Comparison of ENCODE assay signal across 2 cellular contexts in the genomic region with DNA sequence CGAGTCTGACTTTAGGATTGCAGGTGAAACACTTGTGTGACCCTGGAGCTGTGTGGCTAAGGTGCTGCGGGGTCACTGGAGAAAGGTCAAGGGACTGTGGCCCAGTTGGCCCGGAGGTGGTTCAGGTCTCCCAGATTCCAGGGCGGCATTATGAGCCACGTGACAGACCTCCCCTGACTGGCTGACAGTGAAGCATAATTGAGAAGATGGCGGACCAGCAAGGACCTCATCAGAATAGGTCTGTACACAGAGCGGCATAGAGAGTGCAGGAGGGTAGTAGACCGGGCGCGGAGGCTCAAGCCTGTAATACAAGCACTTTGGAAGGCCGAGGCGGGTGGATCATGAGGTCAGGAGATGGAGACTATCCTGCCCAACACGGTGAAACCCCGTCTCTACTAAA.
TF ChIP-seq lines count a peak whose summit lies in the region.

No MANE protein-coding gene starts in this region.

TF ChIP-seq in endothelial cell of umbilical vein, 7 proteins besides CTCF, POLR2A, EP300 and RAD21 (continued from another document):
- no peak for TF ChIP-seq POLR2AphosphoS5 (IDR thresholded peaks at IDR 0.05; ENCODE audit: insufficient read depth, low read depth, low read length)

TF ChIP-seq in SK-N-SH treated with all-trans-retinoic acid at 6 μM for 48 hours, 23 proteins besides CTCF, POLR2A, EP300 and RAD21 (continued from another document):
- TF ChIP-seq, protein P1, sequence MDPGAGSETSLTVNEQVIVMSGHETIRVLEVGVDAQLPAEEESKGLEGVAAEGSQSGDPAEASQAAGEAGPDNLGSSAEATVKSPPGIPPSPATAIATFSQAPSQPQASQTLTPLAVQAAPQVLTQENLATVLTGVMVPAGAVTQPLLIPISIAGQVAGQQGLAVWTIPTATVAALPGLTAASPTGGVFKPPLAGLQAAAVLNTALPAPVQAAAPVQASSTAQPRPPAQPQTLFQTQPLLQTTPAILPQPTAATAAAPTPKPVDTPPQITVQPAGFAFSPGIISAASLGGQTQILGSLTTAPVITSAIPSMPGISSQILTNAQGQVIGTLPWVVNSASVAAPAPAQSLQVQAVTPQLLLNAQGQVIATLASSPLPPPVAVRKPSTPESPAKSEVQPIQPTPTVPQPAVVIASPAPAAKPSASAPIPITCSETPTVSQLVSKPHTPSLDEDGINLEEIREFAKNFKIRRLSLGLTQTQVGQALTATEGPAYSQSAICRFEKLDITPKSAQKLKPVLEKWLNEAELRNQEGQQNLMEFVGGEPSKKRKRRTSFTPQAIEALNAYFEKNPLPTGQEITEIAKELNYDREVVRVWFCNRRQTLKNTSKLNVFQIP (CRISPR knock-in tag; IDR thresholded peaks at IDR 0.05; ENCODE audit: borderline replicate concordance, low read depth) = no peak
- TF ChIP-seq, protein P2, sequence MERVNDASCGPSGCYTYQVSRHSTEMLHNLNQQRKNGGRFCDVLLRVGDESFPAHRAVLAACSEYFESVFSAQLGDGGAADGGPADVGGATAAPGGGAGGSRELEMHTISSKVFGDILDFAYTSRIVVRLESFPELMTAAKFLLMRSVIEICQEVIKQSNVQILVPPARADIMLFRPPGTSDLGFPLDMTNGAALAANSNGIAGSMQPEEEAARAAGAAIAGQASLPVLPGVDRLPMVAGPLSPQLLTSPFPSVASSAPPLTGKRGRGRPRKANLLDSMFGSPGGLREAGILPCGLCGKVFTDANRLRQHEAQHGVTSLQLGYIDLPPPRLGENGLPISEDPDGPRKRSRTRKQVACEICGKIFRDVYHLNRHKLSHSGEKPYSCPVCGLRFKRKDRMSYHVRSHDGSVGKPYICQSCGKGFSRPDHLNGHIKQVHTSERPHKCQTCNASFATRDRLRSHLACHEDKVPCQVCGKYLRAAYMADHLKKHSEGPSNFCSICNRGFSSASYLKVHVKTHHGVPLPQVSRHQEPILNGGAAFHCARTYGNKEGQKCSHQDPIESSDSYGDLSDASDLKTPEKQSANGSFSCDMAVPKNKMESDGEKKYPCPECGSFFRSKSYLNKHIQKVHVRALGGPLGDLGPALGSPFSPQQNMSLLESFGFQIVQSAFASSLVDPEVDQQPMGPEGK (CRISPR knock-in tag; IDR thresholded peaks at IDR 0.05; ENCODE audit: borderline replicate concordance) = no peak
- TF ChIP-seq CSDC2 (CRISPR knock-in tag; IDR thresholded peaks at IDR 0.05) = no peak
- no peak for TF ChIP-seq ZC3H10 (CRISPR knock-in tag; IDR thresholded peaks at IDR 0.05)
- TF ChIP-seq ZFP3 (CRISPR knock-in tag; IDR thresholded peaks at IDR 0.05) = no peak
- TF ChIP-seq PPARA (CRISPR knock-in tag; IDR thresholded peaks at IDR 0.05; ENCODE audit: borderline replicate concordance) = no peak
- TF ChIP-seq, protein P3, sequence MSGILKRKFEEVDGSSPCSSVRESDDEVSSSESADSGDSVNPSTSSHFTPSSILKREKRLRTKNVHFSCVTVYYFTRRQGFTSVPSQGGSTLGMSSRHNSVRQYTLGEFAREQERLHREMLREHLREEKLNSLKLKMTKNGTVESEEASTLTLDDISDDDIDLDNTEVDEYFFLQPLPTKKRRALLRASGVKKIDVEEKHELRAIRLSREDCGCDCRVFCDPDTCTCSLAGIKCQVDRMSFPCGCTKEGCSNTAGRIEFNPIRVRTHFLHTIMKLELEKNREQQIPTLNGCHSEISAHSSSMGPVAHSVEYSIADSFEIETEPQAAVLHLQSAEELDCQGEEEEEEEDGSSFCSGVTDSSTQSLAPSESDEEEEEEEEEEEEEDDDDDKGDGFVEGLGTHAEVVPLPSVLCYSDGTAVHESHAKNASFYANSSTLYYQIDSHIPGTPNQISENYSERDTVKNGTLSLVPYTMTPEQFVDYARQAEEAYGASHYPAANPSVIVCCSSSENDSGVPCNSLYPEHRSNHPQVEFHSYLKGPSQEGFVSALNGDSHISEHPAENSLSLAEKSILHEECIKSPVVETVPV (CRISPR knock-in tag; IDR thresholded peaks at IDR 0.05) = no peak
- no peak for TF ChIP-seq ISL1 (CRISPR knock-in tag; IDR thresholded peaks at IDR 0.05)
- no peak for TF ChIP-seq ZNF8 (CRISPR knock-in tag; IDR thresholded peaks at IDR 0.05)
- TF ChIP-seq, protein P4, sequence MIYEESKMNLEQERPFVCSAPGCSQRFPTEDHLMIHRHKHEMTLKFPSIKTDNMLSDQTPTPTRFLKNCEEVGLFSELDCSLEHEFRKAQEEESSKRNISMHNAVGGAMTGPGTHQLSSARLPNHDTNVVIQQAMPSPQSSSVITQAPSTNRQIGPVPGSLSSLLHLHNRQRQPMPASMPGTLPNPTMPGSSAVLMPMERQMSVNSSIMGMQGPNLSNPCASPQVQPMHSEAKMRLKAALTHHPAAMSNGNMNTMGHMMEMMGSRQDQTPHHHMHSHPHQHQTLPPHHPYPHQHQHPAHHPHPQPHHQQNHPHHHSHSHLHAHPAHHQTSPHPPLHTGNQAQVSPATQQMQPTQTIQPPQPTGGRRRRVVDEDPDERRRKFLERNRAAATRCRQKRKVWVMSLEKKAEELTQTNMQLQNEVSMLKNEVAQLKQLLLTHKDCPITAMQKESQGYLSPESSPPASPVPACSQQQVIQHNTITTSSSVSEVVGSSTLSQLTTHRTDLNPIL (CRISPR knock-in tag; IDR thresholded peaks at IDR 0.05; ENCODE audit: low read depth) = no peak
- TF ChIP-seq, protein P5, sequence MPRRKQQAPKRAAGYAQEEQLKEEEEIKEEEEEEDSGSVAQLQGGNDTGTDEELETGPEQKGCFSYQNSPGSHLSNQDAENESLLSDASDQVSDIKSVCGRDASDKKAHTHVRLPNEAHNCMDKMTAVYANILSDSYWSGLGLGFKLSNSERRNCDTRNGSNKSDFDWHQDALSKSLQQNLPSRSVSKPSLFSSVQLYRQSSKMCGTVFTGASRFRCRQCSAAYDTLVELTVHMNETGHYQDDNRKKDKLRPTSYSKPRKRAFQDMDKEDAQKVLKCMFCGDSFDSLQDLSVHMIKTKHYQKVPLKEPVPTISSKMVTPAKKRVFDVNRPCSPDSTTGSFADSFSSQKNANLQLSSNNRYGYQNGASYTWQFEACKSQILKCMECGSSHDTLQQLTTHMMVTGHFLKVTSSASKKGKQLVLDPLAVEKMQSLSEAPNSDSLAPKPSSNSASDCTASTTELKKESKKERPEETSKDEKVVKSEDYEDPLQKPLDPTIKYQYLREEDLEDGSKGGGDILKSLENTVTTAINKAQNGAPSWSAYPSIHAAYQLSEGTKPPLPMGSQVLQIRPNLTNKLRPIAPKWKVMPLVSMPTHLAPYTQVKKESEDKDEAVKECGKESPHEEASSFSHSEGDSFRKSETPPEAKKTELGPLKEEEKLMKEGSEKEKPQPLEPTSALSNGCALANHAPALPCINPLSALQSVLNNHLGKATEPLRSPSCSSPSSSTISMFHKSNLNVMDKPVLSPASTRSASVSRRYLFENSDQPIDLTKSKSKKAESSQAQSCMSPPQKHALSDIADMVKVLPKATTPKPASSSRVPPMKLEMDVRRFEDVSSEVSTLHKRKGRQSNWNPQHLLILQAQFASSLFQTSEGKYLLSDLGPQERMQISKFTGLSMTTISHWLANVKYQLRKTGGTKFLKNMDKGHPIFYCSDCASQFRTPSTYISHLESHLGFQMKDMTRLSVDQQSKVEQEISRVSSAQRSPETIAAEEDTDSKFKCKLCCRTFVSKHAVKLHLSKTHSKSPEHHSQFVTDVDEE (CRISPR knock-in tag; IDR thresholded peaks at IDR 0.05) = no peak
- no peak for TF ChIP-seq ZFP30 (CRISPR knock-in tag; IDR thresholded peaks at IDR 0.05)
- TF ChIP-seq TOX (CRISPR knock-in tag; IDR thresholded peaks at IDR 0.05; ENCODE audit: borderline replicate concordance) = no peak
- no peak for TF ChIP-seq BACH2 (CRISPR knock-in tag; IDR thresholded peaks at IDR 0.05; ENCODE audit: borderline replicate concordance)
- TF ChIP-seq ARNTL (CRISPR knock-in tag; IDR thresholded peaks at IDR 0.05; ENCODE audit: borderline replicate concordance, low read depth) = no peak
- TF ChIP-seq TCF4 (CRISPR knock-in tag; IDR thresholded peaks at IDR 0.05; ENCODE audit: borderline replicate concordance) = no peak
- no peak for TF ChIP-seq RARB (CRISPR knock-in tag; IDR thresholded peaks at IDR 0.05)
- TF ChIP-seq GLIS3 (CRISPR knock-in tag; IDR thresholded peaks at IDR 0.05) = no peak
